In the genomic region with DNA sequence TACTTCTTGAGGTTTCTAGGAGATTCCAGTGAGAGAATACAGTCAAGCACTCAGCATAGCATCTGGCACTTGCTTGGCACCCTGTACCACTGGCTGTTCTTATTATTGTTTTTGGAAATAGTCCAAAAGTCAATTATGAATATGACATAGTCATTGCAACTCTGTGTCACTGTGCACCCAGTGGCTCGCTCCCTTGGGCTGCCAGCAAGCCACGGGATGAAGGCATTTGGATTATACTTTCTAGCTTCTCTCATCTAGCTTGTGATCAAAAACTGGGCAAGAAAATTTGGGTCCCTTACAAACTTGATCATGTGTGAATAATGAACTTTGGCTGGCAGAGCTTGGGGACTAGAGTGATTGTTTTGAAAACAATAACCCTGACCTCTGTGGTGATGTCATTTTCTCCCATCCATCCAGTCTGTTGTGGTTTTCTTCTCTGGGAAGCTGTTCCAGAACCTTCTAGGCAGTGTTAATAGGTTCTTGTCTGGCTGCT, we compare ENCODE assay signal across 8 cellular contexts. TPM values are rescaled to one million over a fixed set of nuclear protein-coding genes. Genes with fewer than 3 reads are reported as not detected.
DNase-seq lines count a peak whose midpoint lies in the region; TF ChIP-seq lines count a peak whose summit lies in the region.
"Had no signal": no experiment of that assay in that cellular context is flagged by ENCODE, and none has a peak within 500 bp of the region (broad histone marks: within the 10 kb centered on the region; RNA-seq: fewer than 3 reads in every experiment).

No MANE protein-coding gene starts in this region.

- no peaks in the 10 kb centered on the region for H3K9me2 ChIP-seq in hepatocyte (replicated peaks; ENCODE audit: insufficient read depth)

- TF ChIP-seq CTCF in left ventricle myocardium inferior (IDR thresholded peaks at IDR 0.05; ENCODE audit: borderline replicate concordance) (no peak), tibial artery (IDR thresholded peaks at IDR 0.05) (no peak), hepatocyte (IDR thresholded peaks at IDR 0.05; ENCODE audit: poor library complexity) (no peak)

- no peaks in the 10 kb centered on the region for H3K79me2 ChIP-seq in hepatocyte

- intact Hi-C loops in left ventricle myocardium inferior (cut with micrococcal nuclease) (no loop called here), tibial artery (cut with DNase I; ENCODE audit: low total_unique reads) (no loop called here)
- intact Hi-C loops in CD4-positive, alpha-beta memory T cell (cut with micrococcal nuclease) = no loop called here

- no peaks in the 10 kb centered on the region for H4K20me1 ChIP-seq in hepatocyte (ENCODE audit: insufficient read depth, poor library complexity, severe bottlenecking)

- TF ChIP-seq EP300 in Ishikawa (IDR thresholded peaks at IDR 0.05; ENCODE audit: borderline replicate concordance) = peak; percentile 55; the same call in 1 of the 2 replicates

- no peak overlapping the region for H3K27ac Mint-ChIP-seq in CD4-positive, alpha-beta memory T cell

- H3K4me2 ChIP-seq in hepatocyte = no peak overlapping the region

- no peak overlapping the region for H3K4me3 Mint-ChIP-seq in CD4-positive, alpha-beta memory T cell

- H3K36me3 ChIP-seq in left ventricle myocardium inferior = peaks cover 10% of the 10 kb centered on the region
- no peaks in the 10 kb centered on the region for H3K36me3 ChIP-seq in tibial artery
- no peaks in the 10 kb centered on the region for H3K36me3 ChIP-seq in CD4-positive, alpha-beta memory T cell (ENCODE audit: insufficient read depth, low read length)
- H3K36me3 ChIP-seq in hepatocyte (replicated peaks; ENCODE audit: insufficient read depth, low read depth) = no peaks in the 10 kb centered on the region
- H3K36me3 ChIP-seq: brain microvascular endothelial cell had no signal

- H3K4me1 Mint-ChIP-seq in CD4-positive, alpha-beta memory T cell = no peaks in the 10 kb centered on the region

- H3K27ac ChIP-seq in left ventricle myocardium inferior (replicated peaks) (peak overlapping the region; percentile 54), tibial artery (peak overlapping the region; percentile 63 to 70), hepatocyte (no peak overlapping the region)
- no peak overlapping the region for H3K27ac ChIP-seq in CD4-positive, alpha-beta memory T cell (ENCODE audit: low read depth, low read length)
- H3K27ac ChIP-seq: brain microvascular endothelial cell had no signal

- H2AFZ ChIP-seq in hepatocyte = no peak overlapping the region

- H3K9me3 ChIP-seq in left ventricle myocardium inferior (replicated peaks) (no peaks in the 10 kb centered on the region), tibial artery (no peaks in the 10 kb centered on the region), hepatocyte (ENCODE audit: low read depth) (no peaks in the 10 kb centered on the region)
- H3K9me3 ChIP-seq in CD4-positive, alpha-beta memory T cell (ENCODE audit: control insufficient read depth in 1 of 2, low read length in 2 of 2) = no peaks in the 10 kb centered on the region

- no peaks in the 10 kb centered on the region for H3K36me3 Mint-ChIP-seq in CD4-positive, alpha-beta memory T cell

- WGBS in hepatocyte (ENCODE audit: low lambda C conversion rate, missing lambda C conversion rate) = 95% methylated on average over 2 of the region's 2 CpGs

- H3K4me1 ChIP-seq in left ventricle myocardium inferior = peaks cover 57% of the 10 kb centered on the region
- H3K4me1 ChIP-seq in tibial artery = peaks cover 0 to 57% (median 29%) of the 10 kb centered on the region in 4 donors
- no peaks in the 10 kb centered on the region for H3K4me1 ChIP-seq in CD4-positive, alpha-beta memory T cell (ENCODE audit: insufficient read depth, low read length)
- peaks cover 8% of the 10 kb centered on the region for H3K4me1 ChIP-seq in hepatocyte (ENCODE audit: insufficient read depth)

- no peak; the same call in 1 of the 2 replicates for TF ChIP-seq RAD21 in Ishikawa (IDR thresholded peaks at IDR 0.05; ENCODE audit: low read depth)

- no peaks in the 10 kb centered on the region for H3K27me3 Mint-ChIP-seq in CD4-positive, alpha-beta memory T cell

- H3K4me3 ChIP-seq in left ventricle myocardium inferior (no peak overlapping the region), tibial artery (no peak overlapping the region), hepatocyte (no peak overlapping the region)
- H3K4me3 ChIP-seq in CD4-positive, alpha-beta memory T cell (ENCODE audit: low read length in 2 of 2) = no peak overlapping the region

- peaks cover 0 to 14% (median 3%) of the 10 kb centered on the region in 8 donors for H3K9me3 Mint-ChIP-seq in CD4-positive, alpha-beta memory T cell

- DNase-seq in SHP77 treated with DMSO at 0.1 percent for 48 hours (lab: John Stamatoyannopoulos, UW) (peak; percentile 48), left ventricle myocardium inferior (no peak), tibial artery (peak; percentile 62 to 89), hepatocyte (ENCODE audit: low spot score) (no peak), NAMALWA (ENCODE audit: low spot score) (no peak)
- DNase-seq in CD4-positive, alpha-beta memory T cell = no peak
- DNase-seq: brain microvascular endothelial cell had no signal

- H3K27me3 ChIP-seq in left ventricle myocardium inferior (ENCODE audit: low read depth) (no peaks in the 10 kb centered on the region), tibial artery (no peaks in the 10 kb centered on the region), hepatocyte (no peaks in the 10 kb centered on the region)
- H3K27me3 ChIP-seq in CD4-positive, alpha-beta memory T cell (ENCODE audit: insufficient read depth, low read length) = no peaks in the 10 kb centered on the region
- H3K27me3 ChIP-seq: brain microvascular endothelial cell had no signal

- CTCF ChIA-PET in CD4-positive, alpha-beta memory T cell (lab: Charles Lee; ENCODE audit: partially characterized antibody) = no interaction called here

- POLR2A ChIA-PET in CD4-positive, alpha-beta memory T cell (lab: Charles Lee; ENCODE audit: partially characterized antibody) = no interaction called here

TF ChIP-seq in Ishikawa, 13 proteins besides CTCF, POLR2A, EP300 and RAD21:
- TF ChIP-seq FOXM1 (IDR thresholded peaks at IDR 0.05; ENCODE audit: borderline replicate concordance, low read depth) (peak; percentile 67; the same call in 1 of the 2 replicates), EGR1 (IDR thresholded peaks at IDR 0.05) (no peak), NFIC (IDR thresholded peaks at IDR 0.05) (peak; percentile 82), TCF12 (IDR thresholded peaks at IDR 0.05; ENCODE audit: low read depth) (peak; percentile 47; the same call in 1 of the 2 replicates), TEAD4 (IDR thresholded peaks at IDR 0.05) (0 out of 2 replicates have a peak, but pooled peaks have one; percentile 9), TAF1 (IDR thresholded peaks at IDR 0.05; ENCODE audit: low read depth) (no peak), YY1 (IDR thresholded peaks at IDR 0.05; ENCODE audit: low read depth) (no peak)
- TF ChIP-seq, protein P1, sequence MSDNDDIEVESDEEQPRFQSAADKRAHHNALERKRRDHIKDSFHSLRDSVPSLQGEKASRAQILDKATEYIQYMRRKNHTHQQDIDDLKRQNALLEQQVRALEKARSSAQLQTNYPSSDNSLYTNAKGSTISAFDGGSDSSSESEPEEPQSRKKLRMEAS (IDR thresholded peaks at IDR 0.05) = peak; percentile 32; the same call in 1 of the 2 replicates
- TF ChIP-seq, protein P2, sequence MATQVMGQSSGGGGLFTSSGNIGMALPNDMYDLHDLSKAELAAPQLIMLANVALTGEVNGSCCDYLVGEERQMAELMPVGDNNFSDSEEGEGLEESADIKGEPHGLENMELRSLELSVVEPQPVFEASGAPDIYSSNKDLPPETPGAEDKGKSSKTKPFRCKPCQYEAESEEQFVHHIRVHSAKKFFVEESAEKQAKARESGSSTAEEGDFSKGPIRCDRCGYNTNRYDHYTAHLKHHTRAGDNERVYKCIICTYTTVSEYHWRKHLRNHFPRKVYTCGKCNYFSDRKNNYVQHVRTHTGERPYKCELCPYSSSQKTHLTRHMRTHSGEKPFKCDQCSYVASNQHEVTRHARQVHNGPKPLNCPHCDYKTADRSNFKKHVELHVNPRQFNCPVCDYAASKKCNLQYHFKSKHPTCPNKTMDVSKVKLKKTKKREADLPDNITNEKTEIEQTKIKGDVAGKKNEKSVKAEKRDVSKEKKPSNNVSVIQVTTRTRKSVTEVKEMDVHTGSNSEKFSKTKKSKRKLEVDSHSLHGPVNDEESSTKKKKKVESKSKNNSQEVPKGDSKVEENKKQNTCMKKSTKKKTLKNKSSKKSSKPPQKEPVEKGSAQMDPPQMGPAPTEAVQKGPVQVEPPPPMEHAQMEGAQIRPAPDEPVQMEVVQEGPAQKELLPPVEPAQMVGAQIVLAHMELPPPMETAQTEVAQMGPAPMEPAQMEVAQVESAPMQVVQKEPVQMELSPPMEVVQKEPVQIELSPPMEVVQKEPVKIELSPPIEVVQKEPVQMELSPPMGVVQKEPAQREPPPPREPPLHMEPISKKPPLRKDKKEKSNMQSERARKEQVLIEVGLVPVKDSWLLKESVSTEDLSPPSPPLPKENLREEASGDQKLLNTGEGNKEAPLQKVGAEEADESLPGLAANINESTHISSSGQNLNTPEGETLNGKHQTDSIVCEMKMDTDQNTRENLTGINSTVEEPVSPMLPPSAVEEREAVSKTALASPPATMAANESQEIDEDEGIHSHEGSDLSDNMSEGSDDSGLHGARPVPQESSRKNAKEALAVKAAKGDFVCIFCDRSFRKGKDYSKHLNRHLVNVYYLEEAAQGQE (IDR thresholded peaks at IDR 0.05; ENCODE audit: low read depth) = no peak

RNA-seq across cellular contexts. Expression of a gene that starts 32.8 kb away (rescaled TPM):
- total RNA-seq in left ventricle myocardium inferior (382 TPM), hepatocyte (13.3 and 16.3 TPM in 2 replicates)
- not detected for total RNA-seq in CD4-positive, alpha-beta memory T cell
- polyA plus RNA-seq in CD4-positive, alpha-beta memory T cell = not detected
- polyA plus RNA-seq in hepatocyte = 10.6 and 15.5 TPM in 2 replicates

Comparison
In these comparisons a context has a peak if more than half of its experiments do, and no peak if none do; other contexts are left out.
1. DNase-seq: peak in SHP77 treated with DMSO at 0.1 percent for 48 hours (single experiment) and tibial artery (2 of 2); none in left ventricle myocardium inferior (single experiment), CD4-positive, alpha-beta memory T cell (0 of 5), hepatocyte (single experiment) and NAMALWA (single experiment).
2. H3K27ac ChIP-seq: peak in left ventricle myocardium inferior (single experiment) and tibial artery (2 of 2); none in CD4-positive, alpha-beta memory T cell (single experiment) and hepatocyte (single experiment).
3. RNA of a gene that starts 32.8 kb away (total RNA-seq): 382 TPM in left ventricle myocardium inferior (single experiment); 13.3 to 16.3 TPM in hepatocyte and not detected in CD4-positive, alpha-beta memory T cell; every median in the first group is over 10 times any median in the second.